Comparison of ENCODE assay signal across 10 cellular contexts in the genomic region with DNA sequence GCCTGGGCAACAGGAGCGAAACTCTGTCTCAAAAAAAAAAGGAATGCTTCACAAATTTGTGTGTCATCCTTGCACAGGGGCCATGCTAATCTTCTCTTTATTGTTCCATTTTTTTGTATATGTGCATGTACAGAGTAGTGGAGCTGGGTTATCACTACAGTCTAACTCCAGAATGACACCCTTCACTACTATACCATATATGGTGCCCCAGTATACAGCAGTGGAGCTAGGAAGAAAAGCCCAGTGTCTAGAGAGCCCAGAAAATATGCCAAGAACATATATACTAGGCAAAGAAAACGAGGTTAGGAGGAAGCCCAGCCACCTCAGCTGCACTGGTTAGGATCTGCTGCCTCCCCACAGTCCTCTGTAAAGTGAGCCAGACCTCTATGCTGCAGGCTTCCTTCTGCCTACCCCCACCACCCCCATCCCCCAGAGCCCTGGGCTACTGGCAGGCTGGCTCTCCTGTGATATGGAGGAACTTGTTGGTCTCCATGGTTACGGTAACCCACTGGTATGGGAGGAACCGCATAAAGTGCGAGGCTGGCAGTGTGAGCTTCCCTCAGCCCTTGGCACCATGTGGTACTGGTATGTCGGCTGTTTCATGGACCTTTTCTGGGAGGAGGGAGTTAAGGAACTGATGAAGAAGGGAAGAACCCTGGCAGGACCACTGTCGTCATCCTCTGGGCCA. TPM values are rescaled to one million over a fixed set of nuclear protein-coding genes. Genes with fewer than 3 reads are reported as not detected.
DNase-seq lines count a peak whose midpoint lies in the region; ATAC-seq and TF ChIP-seq lines count a peak whose summit lies in the region.
"Had no signal": no experiment of that assay in that cellular context is flagged by ENCODE, and none has a peak within 500 bp of the region (broad histone marks: within the 10 kb centered on the region; RNA-seq: fewer than 3 reads in every experiment).

No MANE protein-coding gene starts in this region.

- 64 to 65% methylated on average over 6 to 7 of the region's 7 CpGs for WGBS in mesodermal cell (ENCODE audit: insufficient coverage in 2 of 2), 2 experiments

- peaks cover 80% of the 10 kb centered on the region for H3K4me1 Mint-ChIP-seq in CD8-positive, alpha-beta T cell (ENCODE audit: low read depth)
- H3K4me1 Mint-ChIP-seq in chondrocyte (ENCODE audit: low read depth): peaks cover 43% of the 10 kb centered on the region

- no peak overlapping the region for H3K4me3 ChIP-seq in CD8-positive, alpha-beta T cell (ENCODE audit: low read depth, low read length)
- H3K4me3 ChIP-seq in mesodermal cell (ENCODE audit: extremely low read depth, insufficient read depth, low read length, poor library complexity, severe bottlenecking): no peak overlapping the region
- no peak overlapping the region for H3K4me3 ChIP-seq in HAP-1

- intact Hi-C loops in CD8-positive, alpha-beta T cell (cut with DNase I, micrococcal nuclease): no loop called here

- no peak overlapping the region for H3K27ac ChIP-seq in CD8-positive, alpha-beta T cell (ENCODE audit: low read depth, low read length)
- peak overlapping the region; percentile 43 for H3K27ac ChIP-seq in mesodermal cell (ENCODE audit: low read depth, low read length, severe bottlenecking)

- in situ Hi-C loops in HAP-1 (cut with MboI; ENCODE audit: low sequenced_read_pairs): no loop called here

- peak overlapping the region; percentile 49 for H3K4me3 Mint-ChIP-seq in CD8-positive, alpha-beta T cell
- no peak overlapping the region for H3K4me3 Mint-ChIP-seq in chondrocyte (ENCODE audit: unreplicated experiment)

- POLR2A ChIA-PET in CD8-positive, alpha-beta T cell (lab: Charles Lee): interaction anchor here (1.4 to 1.6 kb wide), 3 partner anchors 9 to 44 kb away, joined by 3 to 6 read pairs (median 4); a partner anchor contains a TSS

- H3K4me1 ChIP-seq in CD8-positive, alpha-beta T cell (ENCODE audit: insufficient read depth, low read length): peaks cover 67% of the 10 kb centered on the region
- H3K4me1 ChIP-seq in mesodermal cell (ENCODE audit: control insufficient read depth, insufficient read depth, low read length, poor library complexity, severe bottlenecking) (peaks cover 30% of the 10 kb centered on the region), HAP-1 (no peaks in the 10 kb centered on the region; the same call in 1 of the 2 replicates)

- H3K36me3 Mint-ChIP-seq in CD8-positive, alpha-beta T cell: peaks cover 20% of the 10 kb centered on the region
- no peaks in the 10 kb centered on the region for H3K36me3 Mint-ChIP-seq in chondrocyte (ENCODE audit: low read depth)

- no peaks in the 10 kb centered on the region for H3K36me3 ChIP-seq in CD8-positive, alpha-beta T cell (ENCODE audit: insufficient read depth, low read length)
- H3K36me3 ChIP-seq in mesodermal cell (ENCODE audit: control insufficient read depth, insufficient read depth, low read length) (peaks cover 22% of the 10 kb centered on the region), HAP-1 (replicated peaks) (no peaks in the 10 kb centered on the region)

- H3K9me3 Mint-ChIP-seq in CD8-positive, alpha-beta T cell: no peaks in the 10 kb centered on the region
- H3K9me3 Mint-ChIP-seq in chondrocyte (ENCODE audit: low read depth): no peaks in the 10 kb centered on the region

- H3K27ac Mint-ChIP-seq in CD8-positive, alpha-beta T cell: peak overlapping the region; percentile 64
- H3K27ac Mint-ChIP-seq in chondrocyte (ENCODE audit: unreplicated experiment): peak overlapping the region; percentile 54

- no peaks in the 10 kb centered on the region for H3K27me3 Mint-ChIP-seq in CD8-positive, alpha-beta T cell (ENCODE audit: low read depth)
- no peaks in the 10 kb centered on the region for H3K27me3 Mint-ChIP-seq in chondrocyte (ENCODE audit: low read depth)

- CTCF ChIA-PET in CD8-positive, alpha-beta T cell (lab: Charles Lee): interaction anchor here (1.0 to 2.2 kb wide), 7 partner anchors 10 to 45 kb away, joined by 3 to 5 read pairs (median 4); no protein-coding TSS in a partner anchor

- DNase-seq in CD8-positive, alpha-beta T cell: peak in 4 of 7 experiments; percentile 8 to 43 (median 32)
- DNase-seq in M059J (ENCODE audit: low read depth) (peak; percentile 53), chondrocyte (ENCODE audit: low spot score) (no peak), HAP-1 (ENCODE audit: low spot score in 2 of 2) (no peak), RPMI8226 (no peak)
- no peak for DNase-seq in activated CD8-positive, alpha-beta memory T cell treated with anti-CD3 and anti-CD28 coated beads, Interleukin-2, amount 50 U/mL, for 48 hours
- DNase-seq: MM.1S; stimulated activated CD4-positive, alpha-beta T cell treated with anti-CD3 and anti-CD28 coated beads, Interleukin-4, amount 100 ng/mL, for 24 hours had no signal

- no peaks in the 10 kb centered on the region for H3K9me3 ChIP-seq in CD8-positive, alpha-beta T cell (ENCODE audit: low read length)
- no peaks in the 10 kb centered on the region for H3K9me3 ChIP-seq in mesodermal cell (ENCODE audit: control insufficient read depth, low read length)
- no peaks in the 10 kb centered on the region for H3K9me3 ChIP-seq in HAP-1

- ATAC-seq in CD8-positive, alpha-beta T cell: peak; percentile 73
- ATAC-seq in HG02870 (IDR thresholded peaks at IDR 0.05; ENCODE audit: unreplicated experiment): no peak

- no peak for TF ChIP-seq CTCF in CD8-positive, alpha-beta T cell (IDR thresholded peaks at IDR 0.05)
- TF ChIP-seq CTCF in chondrocyte (IDR thresholded peaks at IDR 0.05): no peak

- no peaks in the 10 kb centered on the region for H3K27me3 ChIP-seq in CD8-positive, alpha-beta T cell (ENCODE audit: insufficient read depth, low read length)
- no peaks in the 10 kb centered on the region for H3K27me3 ChIP-seq in HAP-1 (ENCODE audit: low read depth)

RNA-seq across cellular contexts. Expression of a gene that starts 34.3 kb away (rescaled TPM):
- total RNA-seq in CD8-positive, alpha-beta T cell: not detected
- total RNA-seq in M059J (2014; rRNA removed; shearing (Covaris generic)): 1.1 and 1.9 TPM in 2 replicates
- 1.3 to 3.8 TPM (median 2.7 TPM) in 3 replicates for total RNA-seq in chondrocyte
- polyA plus RNA-seq in mesodermal cell (2013, experiment 1 of 2): 29.9 TPM
- polyA plus RNA-seq in mesodermal cell (2013, experiment 2 of 2): 28.3 TPM

RNA-seq across cellular contexts. Expression of a gene that starts 43.8 kb away (rescaled TPM):
- 10 to 100 TPM; 16.9 to 19.1 TPM for total RNA-seq in CD8-positive, alpha-beta T cell
- 14.5 and 20.4 TPM in 2 replicates for total RNA-seq in M059J (2014; rRNA removed; shearing (Covaris generic))
- total RNA-seq in chondrocyte: 25.3 to 30.7 TPM (median 26.2 TPM) in 3 replicates
- 22.3 TPM for polyA plus RNA-seq in mesodermal cell (2013, experiment 1 of 2)
- polyA plus RNA-seq in mesodermal cell (2013, experiment 2 of 2): 19.3 TPM

RNA-seq across cellular contexts. Expression of a gene that starts 56.1 kb away (rescaled TPM):
- total RNA-seq in CD8-positive, alpha-beta T cell: 10 to 100 TPM; 12.0 to 14.6 TPM
- 20.4 and 32.1 TPM in 2 replicates for total RNA-seq in M059J (2014; rRNA removed; shearing (Covaris generic))
- 17.7 to 28.0 TPM (median 20.8 TPM) in 3 replicates for total RNA-seq in chondrocyte
- 22.4 TPM for polyA plus RNA-seq in mesodermal cell (2013, experiment 1 of 2)
- 18.8 TPM for polyA plus RNA-seq in mesodermal cell (2013, experiment 2 of 2)

Comparison
In these comparisons a context has a peak if more than half of its experiments do, and no peak if none do; other contexts are left out.
1. DNase-seq: peak in CD8-positive, alpha-beta T cell (4 of 7) and M059J (single experiment); none in chondrocyte (single experiment), HAP-1 (0 of 2), activated CD8-positive, alpha-beta memory T cell treated with anti-CD3 and anti-CD28 coated beads, Interleukin-2, amount 50 U/mL, for 48 hours (single experiment) and RPMI8226 (single experiment).